Comparison of ENCODE assay signal across 2 cellular contexts in genomic region chr6:14950103-14950969, GRCh38.
TF ChIP-seq lines count a peak whose summit lies in the region.

No MANE protein-coding gene starts in this region.

TF ChIP-seq in GM12878, 131 proteins besides CTCF, POLR2A, EP300 and RAD21 (continued from another document):
- TF ChIP-seq E4F1 (IDR thresholded peaks at IDR 0.05; ENCODE audit: borderline replicate concordance, partially characterized antibody) (no peak), PKNOX1 (IDR thresholded peaks at IDR 0.05) (0 out of 2 replicates have a peak, but pooled peaks have one; percentile 26), PML (IDR thresholded peaks at IDR 0.05; ENCODE audit: low read length) (no peak), MYB (IDR thresholded peaks at IDR 0.05; ENCODE audit: borderline replicate concordance, low read depth, low read length) (no peak)
TF ChIP-seq in GM12878: peak in this region for 1.

TF ChIP-seq in GM23338, 12 proteins besides CTCF, POLR2A, EP300 and RAD21 (continued from another document):
- no peak for TF ChIP-seq ZNF462 (CRISPR knock-in tag; IDR thresholded peaks at IDR 0.05)
- no peak for TF ChIP-seq CREB1 (CRISPR knock-in tag; IDR thresholded peaks at IDR 0.05; ENCODE audit: low read depth)
TF ChIP-seq in GM23338: peak in this region for 0.
